Comparison of ENCODE assay signal across 2 cellular contexts in genomic region chr17:74542727-74543383, GRCh38.
TF ChIP-seq lines count a peak whose summit lies in the region.

No MANE protein-coding gene starts in this region.

TF ChIP-seq in IMR-90, 13 proteins besides CTCF, POLR2A, EP300 and RAD21:
- TF ChIP-seq SMC3 (IDR thresholded peaks at IDR 0.05; ENCODE audit: low read depth, low read length) (no peak), MAFK (IDR thresholded peaks at IDR 0.05; ENCODE audit: low read depth, low read length) (no peak), NFE2L2 (IDR thresholded peaks at IDR 0.05; ENCODE audit: low read depth, low read length) (no peak), USF2 (IDR thresholded peaks at IDR 0.05; ENCODE audit: low read depth, low read length) (no peak), FOS (IDR thresholded peaks at IDR 0.05; ENCODE audit: low read depth, low read length) (no peak), MXI1 (IDR thresholded peaks at IDR 0.05; ENCODE audit: borderline replicate concordance, low read depth, low read length) (no peak), MAZ (IDR thresholded peaks at IDR 0.05; ENCODE audit: borderline replicate concordance, low read depth, low read length) (no peak), RFX5 (IDR thresholded peaks at IDR 0.05; ENCODE audit: low read depth, low read length) (no peak), RCOR1 (IDR thresholded peaks at IDR 0.05; ENCODE audit: insufficient replicate concordance, low read length) (no peak), CEBPB (IDR thresholded peaks at IDR 0.05; ENCODE audit: low read depth, low read length) (no peak), BHLHE40 (IDR thresholded peaks at IDR 0.05; ENCODE audit: low read depth, low read length) (no peak)
- TF ChIP-seq, protein P1, sequence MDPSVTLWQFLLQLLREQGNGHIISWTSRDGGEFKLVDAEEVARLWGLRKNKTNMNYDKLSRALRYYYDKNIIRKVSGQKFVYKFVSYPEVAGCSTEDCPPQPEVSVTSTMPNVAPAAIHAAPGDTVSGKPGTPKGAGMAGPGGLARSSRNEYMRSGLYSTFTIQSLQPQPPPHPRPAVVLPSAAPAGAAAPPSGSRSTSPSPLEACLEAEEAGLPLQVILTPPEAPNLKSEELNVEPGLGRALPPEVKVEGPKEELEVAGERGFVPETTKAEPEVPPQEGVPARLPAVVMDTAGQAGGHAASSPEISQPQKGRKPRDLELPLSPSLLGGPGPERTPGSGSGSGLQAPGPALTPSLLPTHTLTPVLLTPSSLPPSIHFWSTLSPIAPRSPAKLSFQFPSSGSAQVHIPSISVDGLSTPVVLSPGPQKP (IDR thresholded peaks at IDR 0.05; ENCODE audit: borderline replicate concordance, low read depth, low read length), result no peak

TF ChIP-seq in H1, 55 proteins besides CTCF, POLR2A, EP300 and RAD21:
- no peak for TF ChIP-seq RNF2 (IDR thresholded peaks at IDR 0.05; ENCODE audit: borderline replicate concordance, low read depth, low read length, missing control alignments, poor library complexity, severe bottlenecking)
- TF ChIP-seq BACH1 (IDR thresholded peaks at IDR 0.05; ENCODE audit: low read length), result no peak
- no peak for TF ChIP-seq EGR1 (IDR thresholded peaks at IDR 0.05; ENCODE audit: borderline replicate concordance, low read depth, low read length)
- no peak for TF ChIP-seq CHD2 (IDR thresholded peaks at IDR 0.05; ENCODE audit: low read length)
- TF ChIP-seq POU5F1 (IDR thresholded peaks at IDR 0.05; ENCODE audit: low read depth, low read length), result no peak
- TF ChIP-seq, protein P2, sequence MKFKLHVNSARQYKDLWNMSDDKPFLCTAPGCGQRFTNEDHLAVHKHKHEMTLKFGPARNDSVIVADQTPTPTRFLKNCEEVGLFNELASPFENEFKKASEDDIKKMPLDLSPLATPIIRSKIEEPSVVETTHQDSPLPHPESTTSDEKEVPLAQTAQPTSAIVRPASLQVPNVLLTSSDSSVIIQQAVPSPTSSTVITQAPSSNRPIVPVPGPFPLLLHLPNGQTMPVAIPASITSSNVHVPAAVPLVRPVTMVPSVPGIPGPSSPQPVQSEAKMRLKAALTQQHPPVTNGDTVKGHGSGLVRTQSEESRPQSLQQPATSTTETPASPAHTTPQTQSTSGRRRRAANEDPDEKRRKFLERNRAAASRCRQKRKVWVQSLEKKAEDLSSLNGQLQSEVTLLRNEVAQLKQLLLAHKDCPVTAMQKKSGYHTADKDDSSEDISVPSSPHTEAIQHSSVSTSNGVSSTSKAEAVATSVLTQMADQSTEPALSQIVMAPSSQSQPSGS (IDR thresholded peaks at IDR 0.05; ENCODE audit: low read length), result no peak
- no peak for TF ChIP-seq SP2 (IDR thresholded peaks at IDR 0.05; ENCODE audit: low read length)
- TF ChIP-seq CHD1 (IDR thresholded peaks at IDR 0.05; ENCODE audit: low read depth, low read length), result no peak
- TF ChIP-seq ZNF274 (IDR thresholded peaks at IDR 0.05; ENCODE audit: borderline replicate concordance, extremely low read depth, low read length), result no peak
TF ChIP-seq in H1: peak in this region for 0.
